25 cellular contexts compared by ENCODE assay signal in genomic region chr12:25063873-25064598, GRCh38.
A peak's percentile ranks its signal among the peaks of the same experiment; 100 is the strongest.
DNase-seq lines count a peak whose midpoint lies in the region; ATAC-seq, FAIRE-seq and TF ChIP-seq lines count a peak whose summit lies in the region.
"Had no signal": no experiment of that assay in that cellular context is flagged by ENCODE, and none has a peak within 500 bp of the region (broad histone marks: within the 10 kb centered on the region; RNA-seq: fewer than 3 reads in every experiment).

No MANE protein-coding gene starts in this region.

- H3K4me3 ChIP-seq in OCI-LY1 (ENCODE audit: low read depth, low read length, poor library complexity, severe bottlenecking) (no peak overlapping the region), MG63 (no peak overlapping the region)
- H3K4me3 ChIP-seq: gastroesophageal sphincter, HAP-1, ovary, right atrium auricular region, suprapubic skin, vagina had no signal

- H3K27me3 ChIP-seq in OCI-LY1 (ENCODE audit: insufficient read depth, low read length) (no peaks in the 10 kb centered on the region), MG63 (no peaks in the 10 kb centered on the region)
- H3K27me3 ChIP-seq: gastroesophageal sphincter, ovary, right atrium auricular region, suprapubic skin, vagina had no signal

- H3K9ac ChIP-seq in OCI-LY1 (ENCODE audit: low read length): no peak overlapping the region

- H3K4me1 ChIP-seq in OCI-LY1 (ENCODE audit: insufficient read depth, low read length, severe bottlenecking): peaks cover 39% of the 10 kb centered on the region
- H3K4me1 ChIP-seq: HAP-1, right atrium auricular region, suprapubic skin, vagina had no signal

- intact Hi-C loops in Right ventricle myocardium superior (cut with DNase I): no loop called here

- no peak overlapping the region for H3K4me2 ChIP-seq in OCI-LY1 (ENCODE audit: low read length)

- H3K36me3 ChIP-seq in OCI-LY1 (ENCODE audit: insufficient read depth, low read length): peaks cover 94% of the 10 kb centered on the region
- no peaks in the 10 kb centered on the region for H3K36me3 ChIP-seq in MG63
- H3K36me3 ChIP-seq: gastroesophageal sphincter, HAP-1, ovary, right atrium auricular region, suprapubic skin, vagina had no signal

- H3K9me3 Mint-ChIP-seq in activated naive CD4-positive, alpha-beta T cell treated with anti-CD3 and anti-CD28 coated beads, Interleukin-2, amount 50 U/mL, for 24 hours: no peaks in the 10 kb centered on the region
- no peaks in the 10 kb centered on the region for H3K9me3 Mint-ChIP-seq in activated naive CD4-positive, alpha-beta T cell treated with anti-CD3 and anti-CD28 coated beads, Interleukin-2, amount 10 ng/mL, durations not matched to agents 7 days and 5 days
- H3K9me3 Mint-ChIP-seq in central memory CD8-positive, alpha-beta T cell: no peaks in the 10 kb centered on the region
- H3K9me3 Mint-ChIP-seq: activated naive CD4-positive, alpha-beta T cell treated with anti-CD3 and anti-CD28 coated beads for 36 hours had no signal

- peak overlapping the region; percentile 44 for H3K27ac Mint-ChIP-seq in activated naive CD4-positive, alpha-beta T cell treated with anti-CD3 and anti-CD28 coated beads, Interleukin-2, amount 50 U/mL, for 24 hours
- H3K27ac Mint-ChIP-seq in activated naive CD4-positive, alpha-beta T cell treated with anti-CD3 and anti-CD28 coated beads, Interleukin-2, amount 10 ng/mL, durations not matched to agents 7 days and 5 days: no peak overlapping the region
- peak overlapping the region; percentile 39 for H3K27ac Mint-ChIP-seq in central memory CD8-positive, alpha-beta T cell (ENCODE audit: low read depth)
- H3K27ac Mint-ChIP-seq: activated naive CD4-positive, alpha-beta T cell treated with anti-CD3 and anti-CD28 coated beads for 36 hours had no signal

- H3K4me3 Mint-ChIP-seq in activated naive CD4-positive, alpha-beta T cell treated with anti-CD3 and anti-CD28 coated beads, Interleukin-2, amount 50 U/mL, for 24 hours: no peak overlapping the region
- no peak overlapping the region for H3K4me3 Mint-ChIP-seq in activated naive CD4-positive, alpha-beta T cell treated with anti-CD3 and anti-CD28 coated beads, Interleukin-2, amount 10 ng/mL, durations not matched to agents 7 days and 5 days
- H3K4me3 Mint-ChIP-seq in central memory CD8-positive, alpha-beta T cell: no peak overlapping the region
- H3K4me3 Mint-ChIP-seq: activated naive CD4-positive, alpha-beta T cell treated with anti-CD3 and anti-CD28 coated beads for 36 hours had no signal

- no peak for TF ChIP-seq CTCF in OCI-LY1 (IDR thresholded peaks at IDR 0.05; ENCODE audit: low read length)

- H3K9me2 ChIP-seq in OCI-LY1 (ENCODE audit: low read depth, low read length): no peaks in the 10 kb centered on the region

- ATAC-seq in central memory CD8-positive, alpha-beta T cell (replicated peaks; ENCODE audit: extremely low read depth, poor library complexity, severe bottlenecking): no peak
- ATAC-seq in Right ventricle myocardium superior (ENCODE audit: poor library complexity): no peak
- ATAC-seq: esophagus mucosa, gastroesophageal sphincter had no signal

- peaks cover 35% of the 10 kb centered on the region for H3K4me1 Mint-ChIP-seq in activated naive CD4-positive, alpha-beta T cell treated with anti-CD3 and anti-CD28 coated beads, Interleukin-2, amount 50 U/mL, for 24 hours
- peaks cover 33% of the 10 kb centered on the region for H3K4me1 Mint-ChIP-seq in activated naive CD4-positive, alpha-beta T cell treated with anti-CD3 and anti-CD28 coated beads, Interleukin-2, amount 10 ng/mL, durations not matched to agents 7 days and 5 days
- H3K4me1 Mint-ChIP-seq in central memory CD8-positive, alpha-beta T cell: peaks cover 17% of the 10 kb centered on the region

- H3K79me2 ChIP-seq in OCI-LY1 (ENCODE audit: insufficient read depth, low read length): peaks cover 66% of the 10 kb centered on the region

- no peaks in the 10 kb centered on the region for H4K20me1 ChIP-seq in OCI-LY1 (ENCODE audit: insufficient read depth, low read length)

- DNase-seq in activated naive CD4-positive, alpha-beta T cell treated with anti-CD3 and anti-CD28 coated beads, Interleukin-2, amount 10 ng/mL, durations not matched to agents 7 days and 5 days: no peak
- DNase-seq in central memory CD8-positive, alpha-beta T cell (ENCODE audit: low spot score in 2 of 2): no peak
- DNase-seq in Right ventricle myocardium superior (no peak), MG63 (no peak), medulla oblongata (ENCODE audit: extremely low spot score) (no peak), RCC 7860 (ENCODE audit: low spot score) (no peak)
- DNase-seq: activated CD4-positive, alpha-beta T cell treated with anti-CD3 and anti-CD28 coated beads for 48 hours; activated naive CD4-positive, alpha-beta T cell treated with anti-CD3 and anti-CD28 coated beads for 36 hours; C1 segment of cervical spinal cord; effector CD8-positive, alpha-beta T cell; EL; mammary epithelial cell; NCI-H1417; NCI-H510A; ovary had no signal

- H3K27me3 Mint-ChIP-seq in activated naive CD4-positive, alpha-beta T cell treated with anti-CD3 and anti-CD28 coated beads, Interleukin-2, amount 50 U/mL, for 24 hours: no peaks in the 10 kb centered on the region
- H3K27me3 Mint-ChIP-seq in activated naive CD4-positive, alpha-beta T cell treated with anti-CD3 and anti-CD28 coated beads, Interleukin-2, amount 10 ng/mL, durations not matched to agents 7 days and 5 days: no peaks in the 10 kb centered on the region
- H3K27me3 Mint-ChIP-seq in central memory CD8-positive, alpha-beta T cell: no peaks in the 10 kb centered on the region

- CTCF ChIA-PET in activated naive CD4-positive, alpha-beta T cell treated with anti-CD3 and anti-CD28 coated beads, Interleukin-2, amount 10 ng/mL, durations not matched to agents 7 days and 5 days (lab: Charles Lee): interaction anchor here (0.6 kb wide), 1 partner anchor 57 kb away, joined by 4 read pairs; no protein-coding TSS in a partner anchor

- peak overlapping the region; percentile 8 for H3K27ac ChIP-seq in OCI-LY1 (ENCODE audit: low read depth, low read length, poor library complexity, severe bottlenecking)
- H3K27ac ChIP-seq: gastroesophageal sphincter, ovary, right atrium auricular region, suprapubic skin, vagina had no signal

- peaks cover 29% of the 10 kb centered on the region for H3K36me3 Mint-ChIP-seq in activated naive CD4-positive, alpha-beta T cell treated with anti-CD3 and anti-CD28 coated beads, Interleukin-2, amount 50 U/mL, for 24 hours
- H3K36me3 Mint-ChIP-seq in activated naive CD4-positive, alpha-beta T cell treated with anti-CD3 and anti-CD28 coated beads, Interleukin-2, amount 10 ng/mL, durations not matched to agents 7 days and 5 days: peaks cover 63% of the 10 kb centered on the region
- peaks cover 46% of the 10 kb centered on the region for H3K36me3 Mint-ChIP-seq in central memory CD8-positive, alpha-beta T cell (ENCODE audit: insufficient read depth)

- no peaks in the 10 kb centered on the region for H3K9me3 ChIP-seq in OCI-LY1 (ENCODE audit: low read length)
- H3K9me3 ChIP-seq in MG63: no peaks in the 10 kb centered on the region
- H3K9me3 ChIP-seq: gastroesophageal sphincter, HAP-1, ovary, right atrium auricular region, suprapubic skin, vagina had no signal

- FAIRE-seq in RCC 7860 (lab: Jason Lieb, UNC): no peak
- FAIRE-seq: astrocyte, TTC549 had no signal

- peaks cover 5% of the 10 kb centered on the region; the same call in 1 of the 2 replicates for H3F3A ChIP-seq in OCI-LY1 (ENCODE audit: insufficient read depth, low read length)

- no peak overlapping the region for H2AFZ ChIP-seq in OCI-LY1 (ENCODE audit: low read length)
